12 cellular contexts compared by ENCODE assay signal in genomic region chr10:70094287-70094686, GRCh38.
"Had no signal": no experiment of that assay in that cellular context is flagged by ENCODE, and none has a peak within 500 bp of the region (broad histone marks: within the 10 kb centered on the region; RNA-seq: fewer than 3 reads in every experiment).

No MANE protein-coding gene starts in this region.

- H3K4me1 Mint-ChIP-seq: brain; stimulated activated memory B cell treated with anti-CD40 and anti-IgM and Interleukin-4, amounts not matched to agents 10 μg/mL and 1 μg/mL and 100 μg/mL, for 72 hours had no signal

- H3K9me3 ChIP-seq: SJSA1 had no signal

- ATAC-seq: right cardiac atrium; stimulated activated memory B cell treated with anti-CD40 and anti-IgM and Interleukin-4, amounts not matched to agents 10 μg/mL and 1 μg/mL and 100 μg/mL, for 72 hours had no signal

- H3K4me1 ChIP-seq: SJSA1 had no signal

- H3K36me3 Mint-ChIP-seq: stimulated activated memory B cell treated with anti-CD40 and anti-IgM and Interleukin-4, amounts not matched to agents 10 μg/mL and 1 μg/mL and 100 μg/mL, for 72 hours had no signal

- H3K27ac ChIP-seq: hepatocyte, SJSA1 had no signal

- H3K27me3 Mint-ChIP-seq: brain, progenitor cell of endocrine pancreas had no signal

- H3K4me3 Mint-ChIP-seq: brain; stimulated activated memory B cell treated with anti-CD40 and anti-IgM and Interleukin-4, amounts not matched to agents 10 μg/mL and 1 μg/mL and 100 μg/mL, for 72 hours had no signal

- H3K9me3 Mint-ChIP-seq: brain; stimulated activated memory B cell treated with anti-CD40 and anti-IgM and Interleukin-4, amounts not matched to agents 10 μg/mL and 1 μg/mL and 100 μg/mL, for 72 hours had no signal

- H3K27me3 ChIP-seq: hepatocyte, SJSA1 had no signal

- H3K27ac Mint-ChIP-seq: brain; progenitor cell of endocrine pancreas; stimulated activated memory B cell treated with anti-CD40 and anti-IgM and Interleukin-4, amounts not matched to agents 10 μg/mL and 1 μg/mL and 100 μg/mL, for 72 hours had no signal

- DNase-seq: activated CD4-positive, alpha-beta T cell treated with anti-CD3 and anti-CD28 coated beads for 1 hour; activated T-cell treated with anti-CD3 and anti-CD28 coated beads, Interleukin-2, amount 50 U/mL, for 48 hours; amygdala; kidney glomerular epithelial cell; right cardiac atrium; T1000; trophoblast cell had no signal

- H3K4me3 ChIP-seq: hepatocyte, SJSA1 had no signal
